21 cellular contexts compared by ENCODE assay signal in genomic region chr5:82470185-82470584, GRCh38.
"Had no signal": no experiment of that assay in that cellular context is flagged by ENCODE, and none has a peak within 500 bp of the region (broad histone marks: within the 10 kb centered on the region; RNA-seq: fewer than 3 reads in every experiment).

No MANE protein-coding gene starts in this region.

- H3K36me3 ChIP-seq: neutrophil, pancreas had no signal

- DNase-seq: activated CD4-positive, alpha-beta T cell treated with anti-CD3 and anti-CD28 coated beads, Interleukin-2, amount 50 U/mL, for 1 hour; activated CD8-positive, alpha-beta memory T cell treated with anti-CD3 and anti-CD28 coated beads, Interleukin-2, amount 50 U/mL, for 48 hours; activated effector memory CD4-positive, alpha-beta T cell treated with Interleukin-2 at 50 U/mL for 16 hours; activated naive CD4-positive, alpha-beta T cell treated with anti-CD3 and anti-CD28 coated beads, Interleukin-2, amount 50 U/mL, for 16 hours; activated T-cell treated with anti-CD3 and anti-CD28 coated beads, Interleukin-2, amount 50 U/mL, for 48 hours; caudate nucleus; dorsolateral prefrontal cortex; erythroblast; immature natural killer cell; mesenchymal stem cell; naive thymus-derived CD4-positive, alpha-beta T cell; pancreas; stimulated activated CD4-positive, alpha-beta T cell treated with anti-CD3 and anti-CD28 coated beads, Interleukin-4, amount 100 ng/mL, for 4 hours; T-cell; T-helper 9 cell; testis had no signal

- H3K9me3 ChIP-seq: neutrophil, pancreas, testis had no signal

- H3K27me3 ChIP-seq: dorsolateral prefrontal cortex, neutrophil, pancreas, testis had no signal

- FAIRE-seq: colon, pancreas had no signal

- H3K4me3 ChIP-seq: dorsolateral prefrontal cortex, pancreas, testis had no signal

- ATAC-seq: activated CD4-positive, CD25-positive, alpha-beta regulatory T cell treated with anti-CD3 and anti-CD28 coated beads, Interleukin-2, amount 50 U/mL, for 24 hours; naive thymus-derived CD4-positive, alpha-beta T cell; pancreas; sciatic nerve; stimulated activated memory B cell treated with anti-CD40 and anti-IgM and Interleukin-4, amounts not matched to agents 10 μg/mL and 1 μg/mL and 100 μg/mL, for 72 hours; T-cell had no signal

- H3K4me1 ChIP-seq: pancreas, testis had no signal

- H3K27ac ChIP-seq: dorsolateral prefrontal cortex, neutrophil, pancreas, testis had no signal
